8 cellular contexts compared by ENCODE assay signal in genomic region chr1:203860396-203860951, GRCh38. TPM values are rescaled to one million over a fixed set of nuclear protein-coding genes. Genes with fewer than 3 reads are reported as not detected.
A peak's percentile ranks its signal among the peaks of the same experiment; 100 is the strongest.
DNase-seq lines count a peak whose midpoint lies in the region; ATAC-seq and TF ChIP-seq lines count a peak whose summit lies in the region.

No MANE protein-coding gene starts in this region.

- DNase-seq in NCI-H748 (lab: John Stamatoyannopoulos, UW; ENCODE audit: unreplicated experiment) = peak; percentile 21
- DNase-seq in NCI-H748 treated with DMSO at 0.1 percent for 48 hours (lab: John Stamatoyannopoulos, UW) = no peak
- DNase-seq in RPMI7951 (ENCODE audit: low read depth) = peak; percentile 74
- peak; percentile 85 for DNase-seq in epithelial cell of esophagus (ENCODE audit: low read depth)
- DNase-seq in pons (ENCODE audit: low spot score) = peak; percentile 22
- DNase-seq in NCI-H1930 (lab: John Stamatoyannopoulos, UW) = no peak
- no peak for DNase-seq in NCI-H2196 treated with DMSO at 0.1 percent for 48 hours (lab: John Stamatoyannopoulos, UW; ENCODE audit: unreplicated experiment)

- TF ChIP-seq CTCF in epithelial cell of esophagus (IDR thresholded peaks at IDR 0.05; ENCODE audit: insufficient read depth, low read depth, low read length, missing control alignments) = no peak

- H3K4me3 ChIP-seq in epithelial cell of esophagus (ENCODE audit: low read length) = peak overlapping the region; percentile 29

- no peak for ATAC-seq in HG02759 (IDR thresholded peaks at IDR 0.05; ENCODE audit: unreplicated experiment)

RNA-seq across cellular contexts. Expression of gene SNRPE, which starts 0.9 kb away (rescaled TPM):
- total RNA-seq in RPMI7951 (2014; rRNA removed; shearing (Covaris generic)) = 184 and 185 TPM in 2 replicates

Comparison
In these comparisons a context has a peak if more than half of its experiments do, and no peak if none do; other contexts are left out.
1. DNase-seq: peak in NCI-H748 (single experiment), RPMI7951 (single experiment), epithelial cell of esophagus (single experiment) and pons (single experiment); none in NCI-H748 treated with DMSO at 0.1 percent for 48 hours (single experiment), NCI-H1930 (0 of 2) and NCI-H2196 treated with DMSO at 0.1 percent for 48 hours (single experiment).